Comparison of ENCODE assay signal across 8 cellular contexts in genomic region chr11:20364412-20364792, GRCh38. TPM values are rescaled to one million over a fixed set of nuclear protein-coding genes. Genes with fewer than 3 reads are reported as not detected.
DNase-seq lines count a peak whose midpoint lies in the region; ATAC-seq and TF ChIP-seq lines count a peak whose summit lies in the region.

No MANE protein-coding gene starts in this region.

- no peak for TF ChIP-seq POLR2A in breast epithelium (IDR thresholded peaks at IDR 0.05)

- H2BK5ac ChIP-seq in mesendoderm (ENCODE audit: low read length) = no peak overlapping the region

- peak overlapping the region; percentile 82 for H3K4me2 ChIP-seq in mesendoderm (ENCODE audit: low read length)

- peak overlapping the region; percentile 88 to 93 for H3K27ac ChIP-seq in breast epithelium
- peak overlapping the region; percentile 3 for H3K27ac ChIP-seq in mesendoderm (ENCODE audit: low read depth, low read length)

- peak overlapping the region; percentile 36 for H4K5ac ChIP-seq in mesendoderm (ENCODE audit: low read length)

- H2BK15ac ChIP-seq in mesendoderm (replicated peaks; ENCODE audit: low read depth) = no peak overlapping the region

- no peaks in the 10 kb centered on the region for H3K79me2 ChIP-seq in mesendoderm (ENCODE audit: control insufficient read depth, insufficient read depth, low read length)

- no CpG with 5 or more reads among the region's 2 CpGs for WGBS in mesendoderm (ENCODE audit: extremely low coverage, insufficient coverage, low lambda C conversion rate)

- H3K4me1 ChIP-seq in BE2C (peaks cover 12% of the 10 kb centered on the region), breast epithelium (no peaks in the 10 kb centered on the region), mesendoderm (ENCODE audit: control insufficient read depth, low read depth, low read length) (peaks cover 3% of the 10 kb centered on the region)

- intact Hi-C loops in breast epithelium (cut with DNase I; ENCODE audit: low total_unique reads) = no loop called here

- H3K4me3 ChIP-seq in BE2C (ENCODE audit: low read depth, low read length) (peak overlapping the region; percentile 56), breast epithelium (peak overlapping the region; percentile 73 to 98 (median 89)), mesendoderm (ENCODE audit: low read length) (peak overlapping the region; percentile 48)

- H3K79me1 ChIP-seq in mesendoderm (ENCODE audit: low read length) = no peaks in the 10 kb centered on the region

- no peak overlapping the region for H3K4ac ChIP-seq in mesendoderm (ENCODE audit: low read depth, low read length)

- peak overlapping the region; percentile 92 for H3K18ac ChIP-seq in mesendoderm (ENCODE audit: low read length)

- H3K9me3 ChIP-seq in BE2C (no peaks in the 10 kb centered on the region), breast epithelium (no peaks in the 10 kb centered on the region)

- H2AK5ac ChIP-seq in mesendoderm (ENCODE audit: low read length) = no peak overlapping the region

- no peak overlapping the region for H3K23ac ChIP-seq in mesendoderm (ENCODE audit: low read length)

- H3K36me3 ChIP-seq in BE2C = no peaks in the 10 kb centered on the region
- no peaks in the 10 kb centered on the region for H3K36me3 ChIP-seq in breast epithelium
- no peaks in the 10 kb centered on the region for H3K36me3 ChIP-seq in mesendoderm (ENCODE audit: control insufficient read depth, insufficient read depth, low read length)

- peak overlapping the region; percentile 77 for H3K9ac ChIP-seq in mesendoderm (ENCODE audit: low read length)

- DNase-seq in BE2C (no peak), breast epithelium (ENCODE audit: low spot score in 2 of 2) (no peak), mesendoderm (no peak), NCI-H1694 (lab: John Stamatoyannopoulos, UW) (no peak), GM03348 (ENCODE audit: low spot score) (no peak)
- DNase-seq in activated CD4-positive, alpha-beta T cell treated with anti-CD3 and anti-CD28 coated beads for 48 hours = no peak

- H3K56ac ChIP-seq in mesendoderm (ENCODE audit: low read length) = peak overlapping the region; percentile 91

- H3K27me3 ChIP-seq in BE2C (no peaks in the 10 kb centered on the region), breast epithelium (no peaks in the 10 kb centered on the region), mesendoderm (ENCODE audit: insufficient read depth, low read length, poor library complexity) (peaks cover 2% of the 10 kb centered on the region)

- no peak overlapping the region for H4K8ac ChIP-seq in mesendoderm (ENCODE audit: low read depth, low read length)

- TF ChIP-seq CTCF in BE2C (IDR thresholded peaks at IDR 0.05; ENCODE audit: low read depth, low read length) (no peak), breast epithelium (IDR thresholded peaks at IDR 0.05) (no peak)

- H2BK120ac ChIP-seq in mesendoderm (ENCODE audit: low read depth, low read length) = peak overlapping the region; percentile 37

- peak; percentile 29 for ATAC-seq in HG03342 (IDR thresholded peaks at IDR 0.05; ENCODE audit: unreplicated experiment)
- ATAC-seq in HG02642 (IDR thresholded peaks at IDR 0.05; ENCODE audit: poor library complexity, unreplicated experiment) = no peak

RNA-seq across cellular contexts. Expression of gene HTATIP2, which starts 0.9 kb away (rescaled TPM):
- polyA plus RNA-seq in BE2C (2012; ENCODE audit: insufficient read depth, insufficient read length, low read depth) = 14.5 TPM
- 10 to 100 TPM; 39.7 to 55.8 (median 41.4) TPM for total RNA-seq in breast epithelium
- 39.4 TPM for polyA plus RNA-seq in mesendoderm (2013, experiment 1 of 2)
- 38.3 TPM for polyA plus RNA-seq in mesendoderm (2013, experiment 2 of 2)

RNA-seq across cellular contexts. Expression of gene PRMT3, which starts 23.1 kb away (rescaled TPM):
- polyA plus RNA-seq in BE2C (2012; ENCODE audit: insufficient read depth, insufficient read length, low read depth) = 36.6 TPM
- total RNA-seq in breast epithelium = 10 to 100 TPM; 14.9 to 26.2 (median 18.4) TPM
- polyA plus RNA-seq in mesendoderm (2013, experiment 1 of 2) = 27.8 TPM
- 29.1 TPM for polyA plus RNA-seq in mesendoderm (2013, experiment 2 of 2)
